ENCODE assay signal across 8 cellular contexts in the genomic region with DNA sequence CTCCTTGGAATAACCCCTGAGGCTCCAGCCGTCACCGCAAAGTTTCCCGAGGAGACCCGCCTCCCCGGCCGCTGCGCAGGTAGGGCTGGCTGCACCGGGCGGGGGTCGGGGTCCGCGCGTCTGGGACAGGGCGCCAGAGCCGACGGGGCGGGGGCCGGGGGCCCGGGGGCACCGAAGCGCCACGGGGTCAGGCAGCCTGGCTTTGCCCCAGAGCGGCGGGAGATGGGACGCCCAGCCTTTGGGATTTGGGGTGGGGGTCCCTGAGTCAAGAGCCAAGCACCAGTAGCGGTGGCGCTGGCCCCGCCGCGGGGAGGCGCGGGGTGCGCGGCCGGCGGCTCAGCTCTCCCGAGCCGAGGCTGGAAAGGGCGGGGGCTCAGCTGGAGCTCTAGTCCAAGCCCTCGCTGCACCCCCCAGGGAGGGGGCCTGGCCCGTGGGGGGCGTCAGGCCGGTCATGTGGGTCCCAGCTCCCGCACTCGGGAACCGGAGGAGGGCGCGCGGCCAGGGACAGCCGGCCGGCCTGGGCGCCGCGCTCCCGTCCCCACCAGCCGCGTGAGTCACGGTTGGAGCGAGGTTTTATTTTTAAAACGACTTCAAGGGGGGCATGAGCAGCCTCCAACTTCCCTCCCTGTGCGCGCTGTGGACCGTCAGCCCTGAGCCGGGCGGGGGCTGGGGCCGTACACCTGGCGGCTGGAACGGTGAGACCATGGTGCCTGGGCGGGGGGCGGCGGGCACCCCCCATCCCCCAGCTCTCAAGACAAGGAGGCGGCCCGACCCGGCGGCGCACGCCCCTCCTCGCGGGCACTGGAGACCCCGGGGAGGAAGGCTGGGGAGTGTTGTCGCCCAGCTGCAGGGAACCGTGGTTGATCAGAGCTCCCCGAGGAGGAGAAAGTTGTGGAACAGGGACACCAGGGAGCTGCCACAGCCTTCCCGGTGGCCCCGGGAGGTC. TPM values are rescaled to one million over a fixed set of nuclear protein-coding genes. Genes with fewer than 3 reads are reported as not detected.
A peak's percentile ranks its signal among the peaks of the same experiment; 100 is the strongest.
DNase-seq lines count a peak whose midpoint lies in the region; ATAC-seq and TF ChIP-seq lines count a peak whose summit lies in the region.

No MANE protein-coding gene starts in this region.

- ATAC-seq in psoas muscle (peak; percentile 80 to 94 (median 89)), GM21381 (IDR thresholded peaks at IDR 0.05; ENCODE audit: unreplicated experiment) (no peak)

- no peaks in the 10 kb centered on the region for H3K36me3 ChIP-seq in HEK293 (ENCODE audit: control insufficient read depth in 2 of 2, insufficient read depth in 1 of 2, low read length in 2 of 2)
- H3K36me3 ChIP-seq in cardiac muscle cell: no peaks in the 10 kb centered on the region
- no peaks in the 10 kb centered on the region for H3K36me3 ChIP-seq in psoas muscle (ENCODE audit: insufficient read depth in 1 of 2, low read depth in 1 of 2)
- H3K36me3 ChIP-seq in effector memory CD4-positive, alpha-beta T cell (ENCODE audit: control insufficient read depth, insufficient read depth, low read length): no peaks in the 10 kb centered on the region

- H3K9me3 ChIP-seq in HEK293 (ENCODE audit: control insufficient read depth, insufficient read depth, low read depth, low read length) (no peaks in the 10 kb centered on the region), cardiac muscle cell (ENCODE audit: low read depth) (no peaks in the 10 kb centered on the region), psoas muscle (no peaks in the 10 kb centered on the region)
- no peaks in the 10 kb centered on the region for H3K9me3 ChIP-seq in effector memory CD4-positive, alpha-beta T cell (ENCODE audit: control insufficient read depth, low read length)

- 1 to 2% (median 2%) methylated on average over 55 to 85 of the region's 85 CpGs for WGBS in psoas muscle, 3 donors

- POLR2A ChIA-PET in HEK293 (lab: Yijun Ruan, JAX) (no interaction called here), RWPE1 (lab: Yijun Ruan, JAX; ENCODE audit: low non-redundant PET) (no interaction called here)

- CTCF ChIA-PET in HEK293 (lab: Yijun Ruan, JAX) (interaction anchor here (0.5 to 1.6 kb wide), 4 partner anchors 14 to 112 kb away, joined by 3 to 4 read pairs (median 4); no protein-coding TSS in a partner anchor), RWPE1 (lab: Yijun Ruan, JAX) (interaction anchor here (1.0 kb wide), 2 partner anchors 113 to 117 kb away, joined by 3 to 4 read pairs; no protein-coding TSS in a partner anchor)

- no peak for TF ChIP-seq CTCF in HEK293 (tag by site-specific recombination; IDR thresholded peaks at IDR 0.05)
- peak; percentile 19 for TF ChIP-seq CTCF in cardiac muscle cell (IDR thresholded peaks at IDR 0.05; ENCODE audit: low read depth, low read length)
- no peak for TF ChIP-seq CTCF in psoas muscle (IDR thresholded peaks at IDR 0.05)
- TF ChIP-seq CTCF in RWPE1 (conservative IDR thresholded peaks at IDR 0.05; ENCODE audit: low read depth): no peak

- H3K27ac ChIP-seq in HEK293 (ENCODE audit: extremely low read depth, low read depth, low read length) (no peak overlapping the region), cardiac muscle cell (no peak overlapping the region), psoas muscle (peak overlapping the region; percentile 51), RWPE1 (no peak overlapping the region; the same call in 1 of the 2 replicates)
- no peak overlapping the region for H3K27ac ChIP-seq in effector memory CD4-positive, alpha-beta T cell (ENCODE audit: insufficient read depth, low read length, poor library complexity, severe bottlenecking)

- H3K27me3 ChIP-seq in cardiac muscle cell: peaks cover 63% of the 10 kb centered on the region
- no peaks in the 10 kb centered on the region for H3K27me3 ChIP-seq in psoas muscle (ENCODE audit: insufficient read depth in 3 of 3, low read length in 2 of 3)
- H3K27me3 ChIP-seq in effector memory CD4-positive, alpha-beta T cell (replicated peaks; ENCODE audit: control insufficient read depth, insufficient read depth, low read length, poor library complexity, severe bottlenecking): peaks cover 27% of the 10 kb centered on the region

- peak; percentile 39 for DNase-seq in SW480 (ENCODE audit: low spot score)
- DNase-seq in cardiac muscle cell (ENCODE audit: low read depth in 1 of 2, low spot score in 1 of 2): peak; percentile 40 to 54
- peak; percentile 68 to 85 for DNase-seq in psoas muscle
- no peak for DNase-seq in effector memory CD4-positive, alpha-beta T cell
- no peak for DNase-seq in NCI-H446 treated with DMSO at 0.1 percent for 48 hours (lab: John Stamatoyannopoulos, UW)
- no peak for DNase-seq in RWPE1 (ENCODE audit: low spot score)

- H3K4me1 ChIP-seq in HEK293 (ENCODE audit: control insufficient read depth, insufficient read depth, low read length) (no peaks in the 10 kb centered on the region), cardiac muscle cell (ENCODE audit: low read depth) (peaks cover 10% of the 10 kb centered on the region), psoas muscle (peaks cover 24% of the 10 kb centered on the region)
- H3K4me1 ChIP-seq in effector memory CD4-positive, alpha-beta T cell (ENCODE audit: control insufficient read depth, insufficient read depth, low read length, poor library complexity, severe bottlenecking): peaks cover 10% of the 10 kb centered on the region

- intact Hi-C loops in psoas muscle (cut with DNase I): loop anchor here in 1 of 2 donors (2.0 kb wide), 1 partner anchor 66 kb away; no protein-coding TSS in a partner anchor

- peak overlapping the region; percentile 28 for H3K4me3 ChIP-seq in HEK293 (ENCODE audit: low read depth, low read length)
- peak overlapping the region; percentile 41 for H3K4me3 ChIP-seq in cardiac muscle cell
- H3K4me3 ChIP-seq in psoas muscle: peak overlapping the region; percentile 74
- no peak overlapping the region for H3K4me3 ChIP-seq in effector memory CD4-positive, alpha-beta T cell (ENCODE audit: insufficient read depth, low read depth, low read length, poor library complexity, severe bottlenecking)

TF ChIP-seq in HEK293, 187 proteins besides CTCF, POLR2A, EP300 and RAD21 (continues in another document):
- no peak for TF ChIP-seq ZFP41 (tag by site-specific recombination; IDR thresholded peaks at IDR 0.05; ENCODE audit: borderline replicate concordance)
- no peak for TF ChIP-seq ZNF530 (tag by site-specific recombination; IDR thresholded peaks at IDR 0.05; ENCODE audit: low read depth)
- no peak for TF ChIP-seq ZNF394 (tag by site-specific recombination; IDR thresholded peaks at IDR 0.05; ENCODE audit: borderline replicate concordance)
- no peak for TF ChIP-seq SP2 (tag by site-specific recombination; IDR thresholded peaks at IDR 0.05)
- peak; percentile 79 for TF ChIP-seq GLIS2 (tag by site-specific recombination; IDR thresholded peaks at IDR 0.05)
- no peak for TF ChIP-seq ZNF16 (tag by site-specific recombination; IDR thresholded peaks at IDR 0.05; ENCODE audit: low read depth)
- TF ChIP-seq ZSCAN23 (tag by site-specific recombination; IDR thresholded peaks at IDR 0.05): no peak
- TF ChIP-seq, protein P1, sequence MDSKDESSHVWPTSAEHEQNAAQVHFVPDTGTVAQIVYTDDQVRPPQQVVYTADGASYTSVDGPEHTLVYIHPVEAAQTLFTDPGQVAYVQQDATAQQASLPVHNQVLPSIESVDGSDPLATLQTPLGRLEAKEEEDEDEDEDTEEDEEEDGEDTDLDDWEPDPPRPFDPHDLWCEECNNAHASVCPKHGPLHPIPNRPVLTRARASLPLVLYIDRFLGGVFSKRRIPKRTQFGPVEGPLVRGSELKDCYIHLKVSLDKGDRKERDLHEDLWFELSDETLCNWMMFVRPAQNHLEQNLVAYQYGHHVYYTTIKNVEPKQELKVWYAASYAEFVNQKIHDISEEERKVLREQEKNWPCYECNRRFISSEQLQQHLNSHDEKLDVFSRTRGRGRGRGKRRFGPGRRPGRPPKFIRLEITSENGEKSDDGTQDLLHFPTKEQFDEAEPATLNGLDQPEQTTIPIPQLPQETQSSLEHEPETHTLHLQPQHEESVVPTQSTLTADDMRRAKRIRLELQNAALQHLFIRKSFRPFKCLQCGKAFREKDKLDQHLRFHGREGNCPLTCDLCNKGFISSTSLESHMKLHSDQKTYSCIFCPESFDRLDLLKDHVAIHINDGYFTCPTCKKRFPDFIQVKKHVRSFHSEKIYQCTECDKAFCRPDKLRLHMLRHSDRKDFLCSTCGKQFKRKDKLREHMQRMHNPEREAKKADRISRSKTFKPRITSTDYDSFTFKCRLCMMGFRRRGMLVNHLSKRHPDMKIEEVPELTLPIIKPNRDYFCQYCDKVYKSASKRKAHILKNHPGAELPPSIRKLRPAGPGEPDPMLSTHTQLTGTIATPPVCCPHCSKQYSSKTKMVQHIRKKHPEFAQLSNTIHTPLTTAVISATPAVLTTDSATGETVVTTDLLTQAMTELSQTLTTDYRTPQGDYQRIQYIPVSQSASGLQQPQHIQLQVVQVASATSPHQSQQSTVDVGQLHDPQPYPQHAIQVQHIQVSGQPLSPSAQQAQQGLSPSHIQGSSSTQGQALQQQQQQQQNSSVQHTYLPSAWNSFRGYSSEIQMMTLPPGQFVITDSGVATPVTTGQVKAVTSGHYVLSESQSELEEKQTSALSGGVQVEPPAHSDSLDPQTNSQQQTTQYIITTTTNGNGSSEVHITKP (tag by site-specific recombination; IDR thresholded peaks at IDR 0.05): peak; percentile 43
- TF ChIP-seq ZIC2 (tag by site-specific recombination; IDR thresholded peaks at IDR 0.05): peak; percentile 90
- TF ChIP-seq, protein P2, sequence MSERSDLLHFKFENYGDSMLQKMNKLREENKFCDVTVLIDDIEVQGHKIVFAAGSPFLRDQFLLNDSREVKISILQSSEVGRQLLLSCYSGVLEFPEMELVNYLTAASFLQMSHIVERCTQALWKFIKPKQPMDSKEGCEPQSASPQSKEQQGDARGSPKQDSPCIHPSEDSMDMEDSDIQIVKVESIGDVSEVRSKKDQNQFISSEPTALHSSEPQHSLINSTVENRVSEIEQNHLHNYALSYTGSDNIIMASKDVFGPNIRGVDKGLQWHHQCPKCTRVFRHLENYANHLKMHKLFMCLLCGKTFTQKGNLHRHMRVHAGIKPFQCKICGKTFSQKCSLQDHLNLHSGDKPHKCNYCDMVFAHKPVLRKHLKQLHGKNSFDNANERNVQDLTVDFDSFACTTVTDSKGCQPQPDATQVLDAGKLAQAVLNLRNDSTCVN (tag by site-specific recombination; optimal IDR thresholded peaks at IDR 0.05): peak; percentile 72
- no peak for TF ChIP-seq ZNF24 (tag by site-specific recombination; IDR thresholded peaks at IDR 0.05)
- 0 out of 2 replicates have a peak, but pooled peaks have one; percentile 47 for TF ChIP-seq ZEB2 (tag by site-specific recombination; IDR thresholded peaks at IDR 0.05)
- TF ChIP-seq ZSCAN30 (tag by site-specific recombination; IDR thresholded peaks at IDR 0.05): no peak

RNA-seq across cellular contexts. Expression of a gene that starts 0.6 kb away (rescaled TPM):
- total RNA-seq in cardiac muscle cell (0.53 and 0.69 TPM in 2 replicates), psoas muscle (under 1 TPM in 3 of 4 donors, not detected in 1; 0.08 to 0.10 (median 0.08) TPM)
- polyA plus RNA-seq in cardiac muscle cell (0.92 and 2.9 TPM in 2 replicates), psoas muscle (under 1 TPM in 2 of 3 donors, not detected in 1; 0.03 to 0.05 TPM)

RNA-seq across cellular contexts. Expression of a gene that starts 50.1 kb away (rescaled TPM):
- total RNA-seq in cardiac muscle cell (119 and 183 TPM in 2 replicates), psoas muscle (10 to 100 TPM; 39.4 to 47.8 (median 40.8) TPM)
- polyA plus RNA-seq in cardiac muscle cell (226 and 269 TPM in 2 replicates), psoas muscle (10 to 100 TPM; 49.1 to 75.4 (median 72.7) TPM)

Comparison
In these comparisons a context has a peak if more than half of its experiments do, and no peak if none do; other contexts are left out.
1. DNase-seq: peak in SW480 (single experiment), cardiac muscle cell (2 of 2) and psoas muscle (2 of 2); none in effector memory CD4-positive, alpha-beta T cell (0 of 3), NCI-H446 treated with DMSO at 0.1 percent for 48 hours (single experiment) and RWPE1 (single experiment).